ENCODE assay signal across 9 cellular contexts in the genomic region with DNA sequence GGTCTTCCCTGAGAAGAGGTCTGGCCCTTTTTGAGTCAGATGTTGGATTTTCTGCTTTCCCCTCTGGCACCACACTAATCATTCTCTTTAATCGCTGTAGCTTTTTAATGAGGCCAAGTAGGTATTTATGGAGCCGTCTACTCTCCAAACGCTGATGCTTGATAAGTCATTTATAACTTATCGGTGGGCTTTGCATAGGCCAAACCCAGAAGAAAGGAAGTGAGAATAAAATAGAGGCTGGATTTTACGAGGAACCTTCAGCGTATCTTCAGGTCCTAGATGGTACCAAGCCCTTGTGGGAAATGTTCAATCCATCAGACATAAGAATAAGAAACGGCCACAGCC.
DNase-seq lines count a peak whose midpoint lies in the region; ATAC-seq and TF ChIP-seq lines count a peak whose summit lies in the region.
"Had no signal": no experiment of that assay in that cellular context is flagged by ENCODE, and none has a peak within 500 bp of the region (broad histone marks: within the 10 kb centered on the region; RNA-seq: fewer than 3 reads in every experiment).

No MANE protein-coding gene starts in this region.

- H3K4me2 ChIP-seq in neural progenitor cell: peak overlapping the region; percentile 97

- ATAC-seq in HG03135 (IDR thresholded peaks at IDR 0.05; ENCODE audit: unreplicated experiment) (no peak), HG03097 (IDR thresholded peaks at IDR 0.05; ENCODE audit: low FRiP score, unreplicated experiment) (no peak), HG02678 (IDR thresholded peaks at IDR 0.05; ENCODE audit: unreplicated experiment) (no peak), HG02571 (IDR thresholded peaks at IDR 0.05; ENCODE audit: unreplicated experiment) (no peak)

- H3K4me3 Mint-ChIP-seq in neural progenitor cell: peak overlapping the region; percentile 90

- peaks cover 0 to 4% (median 0%) of the 10 kb centered on the region in 4 donors for H3K4me1 ChIP-seq in Peyer's patch
- peaks cover 13% of the 10 kb centered on the region for H3K4me1 ChIP-seq in neural progenitor cell

- no peaks in the 10 kb centered on the region for H3K9me3 Mint-ChIP-seq in neural progenitor cell

- H3K9ac ChIP-seq in neural progenitor cell: no peak overlapping the region

- H3K4me1 Mint-ChIP-seq in neural progenitor cell: peaks cover 8% of the 10 kb centered on the region

- H3F3A ChIP-seq in neural progenitor cell (ENCODE audit: low read depth): peaks cover 9% of the 10 kb centered on the region

- DNase-seq in Peyer's patch: no peak
- DNase-seq in fibroblast of mammary gland (ENCODE audit: low read depth): no peak
- no peak for DNase-seq in neural progenitor cell (ENCODE audit: low spot score)

- no peaks in the 10 kb centered on the region for H3K9me3 ChIP-seq in Peyer's patch
- no peaks in the 10 kb centered on the region for H3K9me3 ChIP-seq in neural progenitor cell (ENCODE audit: low read depth)

- H3K27ac ChIP-seq in 22Rv1 (peak overlapping the region; percentile 72), Peyer's patch (peak overlapping the region; percentile 51 to 85 (median 76)), neural progenitor cell (no peak overlapping the region)

- H3K27ac Mint-ChIP-seq in neural progenitor cell: no peak overlapping the region
- H3K27ac Mint-ChIP-seq: CD4-positive, alpha-beta memory T cell had no signal

- TF ChIP-seq POLR2A in Peyer's patch (IDR thresholded peaks at IDR 0.05): no peak

- H2AFZ ChIP-seq in neural progenitor cell (replicated peaks): no peak overlapping the region

- TF ChIP-seq CTCF in 22Rv1 (IDR thresholded peaks at IDR 0.05) (no peak), Peyer's patch (IDR thresholded peaks at IDR 0.05) (no peak), fibroblast of mammary gland (conservative IDR thresholded peaks at IDR 0.05; ENCODE audit: control insufficient read depth, insufficient read depth, low read depth, low read length) (no peak), neural progenitor cell (IDR thresholded peaks at IDR 0.05) (no peak)

- H4K20me1 ChIP-seq in neural progenitor cell (ENCODE audit: low read depth): peaks cover 9% of the 10 kb centered on the region

- no peaks in the 10 kb centered on the region for H3K36me3 Mint-ChIP-seq in neural progenitor cell
- H3K36me3 Mint-ChIP-seq: CD4-positive, alpha-beta memory T cell had no signal

- H3K36me3 ChIP-seq in Peyer's patch (no peaks in the 10 kb centered on the region), neural progenitor cell (no peaks in the 10 kb centered on the region)

- H3K4me3 ChIP-seq in Peyer's patch (peak overlapping the region in 2 of 4 donors; percentile 65 to 70), fibroblast of mammary gland (ENCODE audit: control insufficient read depth, low read depth, low read length) (peak overlapping the region; percentile 49), neural progenitor cell (peak overlapping the region; percentile 69)

- H3K27me3 Mint-ChIP-seq in neural progenitor cell (ENCODE audit: insufficient read depth, low read depth): peaks cover 32% of the 10 kb centered on the region

- H3K27me3 ChIP-seq in Peyer's patch (no peaks in the 10 kb centered on the region), neural progenitor cell (peaks cover 87% of the 10 kb centered on the region)

- H3K79me2 ChIP-seq in neural progenitor cell (ENCODE audit: low read depth): no peaks in the 10 kb centered on the region
